ENCODE assay signal across 8 cellular contexts in genomic region chr14:101791919-101792572, GRCh38.
DNase-seq lines count a peak whose midpoint lies in the region; ATAC-seq lines count a peak whose summit lies in the region.

No MANE protein-coding gene starts in this region.

- no peaks in the 10 kb centered on the region for H3K27me3 Mint-ChIP-seq in activated naive CD4-positive, alpha-beta T cell treated with anti-CD3 and anti-CD28 coated beads, Interleukin-2, amount 10 ng/mL, durations not matched to agents 7 days and 5 days
- H3K27me3 Mint-ChIP-seq in T-helper 2 cell treated with Interferon-gamma antibody and Interleukin-4, amounts not matched to agents 5 μg/mL and 100 μg/mL, for 36 hours (ENCODE audit: low read depth) = no peaks in the 10 kb centered on the region

- CTCF ChIA-PET in activated naive CD4-positive, alpha-beta T cell treated with anti-CD3 and anti-CD28 coated beads, Interleukin-2, amount 10 ng/mL, durations not matched to agents 7 days and 5 days (lab: Charles Lee) = interaction anchor here (0.6 to 1.2 kb wide), 4 partner anchors 8 to 513 kb away, joined by 3 to 4 read pairs (median 3); partner anchors contain the start of gene MOK

- H3K9me3 Mint-ChIP-seq in activated naive CD4-positive, alpha-beta T cell treated with anti-CD3 and anti-CD28 coated beads, Interleukin-2, amount 10 ng/mL, durations not matched to agents 7 days and 5 days = peaks cover 9% of the 10 kb centered on the region
- peaks cover 9% of the 10 kb centered on the region for H3K9me3 Mint-ChIP-seq in T-helper 2 cell treated with Interferon-gamma antibody and Interleukin-4, amounts not matched to agents 5 μg/mL and 100 μg/mL, for 36 hours

- peak overlapping the region; percentile 77 for H3K27ac Mint-ChIP-seq in activated naive CD4-positive, alpha-beta T cell treated with anti-CD3 and anti-CD28 coated beads, Interleukin-2, amount 10 ng/mL, durations not matched to agents 7 days and 5 days
- peak overlapping the region; percentile 49 for H3K27ac Mint-ChIP-seq in T-helper 2 cell treated with Interferon-gamma antibody and Interleukin-4, amounts not matched to agents 5 μg/mL and 100 μg/mL, for 36 hours

- ATAC-seq in stimulated activated naive CD8-positive, alpha-beta T cell treated with anti-CD3 and anti-CD28 coated beads, Interleukin-15, Interleukin-2, amounts not matched to agents 100 U/mL and 50 U/mL, for 24 hours = peak; percentile 80
- ATAC-seq in GM18498 (IDR thresholded peaks at IDR 0.05; ENCODE audit: unreplicated experiment) = no peak
- no peak for ATAC-seq in GM19395 (IDR thresholded peaks at IDR 0.05; ENCODE audit: unreplicated experiment)

- peaks cover 7% of the 10 kb centered on the region for H3K36me3 Mint-ChIP-seq in activated naive CD4-positive, alpha-beta T cell treated with anti-CD3 and anti-CD28 coated beads, Interleukin-2, amount 10 ng/mL, durations not matched to agents 7 days and 5 days
- peaks cover 4% of the 10 kb centered on the region for H3K36me3 Mint-ChIP-seq in T-helper 2 cell treated with Interferon-gamma antibody and Interleukin-4, amounts not matched to agents 5 μg/mL and 100 μg/mL, for 36 hours (ENCODE audit: low read depth)

- no peak for DNase-seq in activated naive CD4-positive, alpha-beta T cell treated with anti-CD3 and anti-CD28 coated beads, Interleukin-2, amount 10 ng/mL, durations not matched to agents 7 days and 5 days
- no peak for DNase-seq in activated naive CD4-positive, alpha-beta T cell (lab: John Stamatoyannopoulos, UW)
- DNase-seq in T-helper 2 cell treated with Interferon-gamma antibody and Interleukin-4, amounts not matched to agents 5 μg/mL and 100 μg/mL, for 36 hours (ENCODE audit: low spot score) = no peak
- DNase-seq in foreskin melanocyte (peak; percentile 48), NCI-H187 treated with DMSO at 0.1 percent for 48 hours (lab: John Stamatoyannopoulos, UW) (no peak)
- no peak for DNase-seq in stimulated activated naive CD8-positive, alpha-beta T cell treated with anti-CD3 and anti-CD28 coated beads, Interleukin-15, Interleukin-2, amounts not matched to agents 100 U/mL and 50 U/mL, for 24 hours

- peak overlapping the region; percentile 41 for H3K4me3 Mint-ChIP-seq in activated naive CD4-positive, alpha-beta T cell treated with anti-CD3 and anti-CD28 coated beads, Interleukin-2, amount 10 ng/mL, durations not matched to agents 7 days and 5 days
- H3K4me3 Mint-ChIP-seq in T-helper 2 cell treated with Interferon-gamma antibody and Interleukin-4, amounts not matched to agents 5 μg/mL and 100 μg/mL, for 36 hours = peak overlapping the region; percentile 62

- peaks cover 19% of the 10 kb centered on the region for H3K4me1 Mint-ChIP-seq in activated naive CD4-positive, alpha-beta T cell treated with anti-CD3 and anti-CD28 coated beads, Interleukin-2, amount 10 ng/mL, durations not matched to agents 7 days and 5 days
- H3K4me1 Mint-ChIP-seq in T-helper 2 cell treated with Interferon-gamma antibody and Interleukin-4, amounts not matched to agents 5 μg/mL and 100 μg/mL, for 36 hours (ENCODE audit: low read depth) = peaks cover 16% of the 10 kb centered on the region
